21 cellular contexts compared by ENCODE assay signal in genomic region chr2:239050252-239050649, GRCh38.
DNase-seq lines count a peak whose midpoint lies in the region; ATAC-seq, FAIRE-seq and TF ChIP-seq lines count a peak whose summit lies in the region.
"Had no signal": no experiment of that assay in that cellular context is flagged by ENCODE, and none has a peak within 500 bp of the region (broad histone marks: within the 10 kb centered on the region; RNA-seq: fewer than 3 reads in every experiment).

No MANE protein-coding gene starts in this region.

- no peak for TF ChIP-seq POLR2A in HepG2 (IDR thresholded peaks at IDR 0.05; ENCODE audit: insufficient read depth in 1 of 2, low read depth in 2 of 2, low read length in 2 of 2)
- TF ChIP-seq POLR2A in right lobe of liver (IDR thresholded peaks at IDR 0.05): no peak
- no peak for TF ChIP-seq POLR2A in sigmoid colon (IDR thresholded peaks at IDR 0.05)

- no peak for TF ChIP-seq CTCF in HepG2 (CRISPR knock-in tag; IDR thresholded peaks at IDR 0.05)
- no peak for TF ChIP-seq CTCF in right lobe of liver (IDR thresholded peaks at IDR 0.05)
- no peak for TF ChIP-seq CTCF in sigmoid colon (IDR thresholded peaks at IDR 0.05)
- no peak for TF ChIP-seq CTCF in A673 (conservative IDR thresholded peaks at IDR 0.05; ENCODE audit: low read depth, low read length)

- peak; percentile 2 for DNase-seq in activated naive CD4-positive, alpha-beta T cell treated with anti-CD3 and anti-CD28 coated beads, Interleukin-2, amount 50 U/mL, for 16 hours
- no peak for DNase-seq in activated naive CD4-positive, alpha-beta T cell treated with Interleukin-2 at 50 U/mL for 16 hours
- DNase-seq in HepG2 (ENCODE audit: low spot score) (no peak), right lobe of liver (no peak), sigmoid colon (peak; percentile 40), A673 (ENCODE audit: low spot score) (no peak)
- DNase-seq: ACHN; AML-193; BE2C; Calu3; CD4-positive, alpha-beta memory T cell; COR-L47; DMS153; DND-41; H9 had no signal

- no peak for TF ChIP-seq EP300 in HepG2 (IDR thresholded peaks at IDR 0.05; ENCODE audit: low read depth in 2 of 2, low read length in 2 of 2)
- no peak for TF ChIP-seq EP300 in HepG2 (CRISPR knock-in tag; IDR thresholded peaks at IDR 0.05; ENCODE audit: borderline replicate concordance)
- TF ChIP-seq EP300 in sigmoid colon (IDR thresholded peaks at IDR 0.05): no peak

- peaks cover 38% of the 10 kb centered on the region for H3K4me1 ChIP-seq in HepG2 (ENCODE audit: insufficient read depth, low read length)
- no peaks in the 10 kb centered on the region for H3K4me1 ChIP-seq in right lobe of liver
- H3K4me1 ChIP-seq in sigmoid colon: no peaks in the 10 kb centered on the region
- H3K4me1 ChIP-seq in A673 (ENCODE audit: insufficient read depth, low read length, poor library complexity, severe bottlenecking): no peaks in the 10 kb centered on the region
- H3K4me1 ChIP-seq: BE2C; BLaER1 treated with 17β-estradiol and CSF1 and Interleukin-3, amounts not matched to agents 10 nM and 100 nM had no signal

- POLR2A ChIA-PET in HepG2 (lab: Yijun Ruan, JAX) (no interaction called here), A673 (lab: Charles Lee; ENCODE audit: low non-redundant PET) (no interaction called here)

- BruUV-seq in HepG2 (replicated peaks; lab: Mats Ljungman, UMichigan): no TSS peak
- no TSS peak for BruUV-seq in A673 (replicated peaks; lab: Mats Ljungman, UMichigan)

- H3K9me3 ChIP-seq in HepG2 (ENCODE audit: low read length) (peaks cover 7% of the 10 kb centered on the region; the same call in 1 of the 2 replicates), right lobe of liver (no peaks in the 10 kb centered on the region), sigmoid colon (peaks cover 0 to 2% (median 0%) of the 10 kb centered on the region in 4 donors), A673 (ENCODE audit: low read depth, low read length, poor library complexity, severe bottlenecking) (no peaks in the 10 kb centered on the region)
- H3K9me3 ChIP-seq: BE2C had no signal

- CTCF ChIA-PET in HepG2 (lab: Yijun Ruan, JAX; ENCODE audit: low intra/inter-chr PET ratio, low total read pairs) (no interaction called here), A673 (lab: Charles Lee) (no interaction called here)

- H3K27me3 ChIP-seq in HepG2 (ENCODE audit: control insufficient read depth in 1 of 2, insufficient read depth in 2 of 2, low read length in 2 of 2) (no peaks in the 10 kb centered on the region), right lobe of liver (no peaks in the 10 kb centered on the region), sigmoid colon (no peaks in the 10 kb centered on the region), A673 (replicated peaks; ENCODE audit: insufficient read depth, low read depth, low read length, poor library complexity) (no peaks in the 10 kb centered on the region)
- H3K27me3 ChIP-seq: BE2C; BLaER1 treated with 17β-estradiol and CSF1 and Interleukin-3, amounts not matched to agents 10 nM and 100 nM had no signal

- H3K79me2 ChIP-seq in HepG2 (ENCODE audit: insufficient read depth, low read length): no peaks in the 10 kb centered on the region

- no peak for TF ChIP-seq RAD21 in HepG2 (CRISPR knock-in tag; IDR thresholded peaks at IDR 0.05)

- 95% methylated on average over 3 of the region's 3 CpGs for WGBS in HepG2 (ENCODE audit: low lambda C conversion rate)
- WGBS in right lobe of liver (ENCODE audit: insufficient coverage, low coverage, low lambda C conversion rate, missing lambda C conversion rate): no CpG with 5 or more reads among the region's 3 CpGs
- WGBS in sigmoid colon, 2 donors: 96 to 98% methylated on average over 3 of the region's 3 CpGs

- in situ Hi-C loops in HepG2 (cut with HindIII; ENCODE audit: extremely low pct_ligation_motif_present, low pct_unique_long_range_greater_than_20kb): no loop called here

- intact Hi-C loops in HepG2 (cut with micrococcal nuclease; ENCODE audit: unreplicated experiment) (no loop called here), right lobe of liver (cut with DNase I) (no loop called here), sigmoid colon (cut with DNase I) (no loop called here), A673 (cut with micrococcal nuclease; ENCODE audit: unreplicated experiment) (no loop called here)

- ATAC-seq in HepG2 (peak; percentile 15), right lobe of liver (no peak)
- ATAC-seq: HCT116 had no signal

- no peaks in the 10 kb centered on the region for H4K20me1 ChIP-seq in HepG2 (ENCODE audit: insufficient read depth, low read length)

- no peak for FAIRE-seq in HepG2 (lab: Jason Lieb, UNC)
- FAIRE-seq: A204.1, G401.6, GM12892 had no signal

- H3K4me3 ChIP-seq in HepG2 (replicated peaks in 1 of 3; ENCODE audit: insufficient read depth in 1 of 3, low read depth in 2 of 3, low read length in 3 of 3) (no peak overlapping the region), right lobe of liver (no peak overlapping the region), sigmoid colon (no peak overlapping the region), A673 (ENCODE audit: low read depth, low read length, poor library complexity, severe bottlenecking) (no peak overlapping the region)
- H3K4me3 ChIP-seq: BLaER1 treated with 17β-estradiol and CSF1 and Interleukin-3, amounts not matched to agents 10 nM and 100 nM had no signal

- H3K36me3 ChIP-seq in HepG2 (replicated peaks in 1 of 2; ENCODE audit: control insufficient read depth in 1 of 2, insufficient read depth in 2 of 2, low read length in 2 of 2) (peaks cover 6 to 13% of the 10 kb centered on the region in 2 experiments; a peak in 3 of 5 replicates), right lobe of liver (peaks cover 0 to 16% (median 3%) of the 10 kb centered on the region in 4 donors), sigmoid colon (peaks cover 31 to 70% (median 39%) of the 10 kb centered on the region in 4 donors), A673 (ENCODE audit: insufficient read depth, low read length, poor library complexity, severe bottlenecking) (no peaks in the 10 kb centered on the region)

- H3K9ac ChIP-seq in HepG2 (ENCODE audit: insufficient read depth, low read depth, low read length): no peak overlapping the region
- H3K9ac ChIP-seq: BLaER1 treated with 17β-estradiol and CSF1 and Interleukin-3, amounts not matched to agents 10 nM and 100 nM had no signal

- no peak overlapping the region for H2AFZ ChIP-seq in HepG2 (ENCODE audit: low read length)

- H3K4me2 ChIP-seq in HepG2 (ENCODE audit: low read depth, low read length): no peak overlapping the region
- H3K4me2 ChIP-seq: BLaER1 treated with 17β-estradiol and CSF1 and Interleukin-3, amounts not matched to agents 10 nM and 100 nM had no signal

- H3K27ac ChIP-seq in HepG2 (ENCODE audit: extremely low read length, insufficient read depth, low read length): no peak overlapping the region
- no peak overlapping the region for H3K27ac ChIP-seq in right lobe of liver
- no peak overlapping the region for H3K27ac ChIP-seq in sigmoid colon
- no peak overlapping the region for H3K27ac ChIP-seq in A673 (ENCODE audit: low read depth, low read length, poor library complexity, severe bottlenecking)
- H3K27ac ChIP-seq: 22Rv1; BLaER1 treated with 17β-estradiol and CSF1 and Interleukin-3, amounts not matched to agents 10 nM and 100 nM had no signal

TF ChIP-seq in HepG2, 621 proteins besides CTCF, POLR2A, EP300 and RAD21:
- no peak for TF ChIP-seq HMGA1 (CRISPR knock-in tag; conservative IDR thresholded peaks at IDR 0.05)
- peak; percentile 99 for TF ChIP-seq ZNF331 (CRISPR knock-in tag; IDR thresholded peaks at IDR 0.05)
- TF ChIP-seq ZNF839 (CRISPR knock-in tag; IDR thresholded peaks at IDR 0.05; ENCODE audit: borderline replicate concordance): peak; percentile 62; the same call in 1 of the 2 replicates
- TF ChIP-seq SUZ12 (IDR thresholded peaks at IDR 0.05; ENCODE audit: low read depth, low read length): no peak
- TF ChIP-seq ZNF136 (CRISPR knock-in tag; IDR thresholded peaks at IDR 0.05; ENCODE audit: low read depth): no peak
- no peak for TF ChIP-seq PATZ1 (CRISPR knock-in tag; IDR thresholded peaks at IDR 0.05)
- TF ChIP-seq ZC3H4 (CRISPR knock-in tag; IDR thresholded peaks at IDR 0.05; ENCODE audit: borderline replicate concordance): no peak
- no peak for TF ChIP-seq ZNF484 (CRISPR knock-in tag; IDR thresholded peaks at IDR 0.05; ENCODE audit: borderline replicate concordance, low read depth)
- TF ChIP-seq CREBL2 (CRISPR knock-in tag; IDR thresholded peaks at IDR 0.05; ENCODE audit: borderline replicate concordance): no peak
- TF ChIP-seq MBD4 (IDR thresholded peaks at IDR 0.05; ENCODE audit: borderline replicate concordance, low read length): no peak
- TF ChIP-seq CEBPG (CRISPR knock-in tag; IDR thresholded peaks at IDR 0.05): no peak

Comparison
In these comparisons a context has a peak if more than half of its experiments do, and no peak if none do; other contexts are left out.
1. DNase-seq: peak in activated naive CD4-positive, alpha-beta T cell treated with anti-CD3 and anti-CD28 coated beads, Interleukin-2, amount 50 U/mL, for 16 hours (single experiment) and sigmoid colon (single experiment); none in activated naive CD4-positive, alpha-beta T cell treated with Interleukin-2 at 50 U/mL for 16 hours (single experiment), HepG2 (single experiment), right lobe of liver (0 of 3) and A673 (single experiment).